In genomic region chr12:68611094-68611818, GRCh38 we compare ENCODE assay signal across 8 cellular contexts. TPM values are rescaled to one million over a fixed set of nuclear protein-coding genes. Genes with fewer than 3 reads are reported as not detected.
DNase-seq lines count a peak whose midpoint lies in the region; ATAC-seq and TF ChIP-seq lines count a peak whose summit lies in the region.

No MANE protein-coding gene starts in this region.

- TF ChIP-seq CTCF in Calu3 (IDR thresholded peaks at IDR 0.05; ENCODE audit: unreplicated experiment) (no peak), left ventricle myocardium inferior (IDR thresholded peaks at IDR 0.05; ENCODE audit: borderline replicate concordance) (no peak)

- ATAC-seq in GM21390 (IDR thresholded peaks at IDR 0.05; ENCODE audit: unreplicated experiment) (peak; percentile 30), GM19351 (IDR thresholded peaks at IDR 0.05; ENCODE audit: unreplicated experiment) (no peak)

- peak overlapping the region; percentile 89 for H3K9ac ChIP-seq in HUES6 (ENCODE audit: low read length)

- H3K4me3 ChIP-seq in HUES6 (ENCODE audit: low read depth, low read length), result peak overlapping the region; percentile 94
- H3K4me3 ChIP-seq in left ventricle myocardium inferior, result peak overlapping the region; percentile 82

- BruUV-seq in Calu3 (replicated peaks; lab: Mats Ljungman, UMichigan), result no TSS peak

- H3K9me3 ChIP-seq in HUES6 (ENCODE audit: control insufficient read depth, insufficient read depth, low read depth, low read length) (no peaks in the 10 kb centered on the region), left ventricle myocardium inferior (replicated peaks) (no peaks in the 10 kb centered on the region)

- peak overlapping the region; percentile 96 for H3K27ac Mint-ChIP-seq in Calu3 (ENCODE audit: unreplicated experiment)

- H3K36me3 ChIP-seq in HUES6 (ENCODE audit: control insufficient read depth, insufficient read depth, low read length) (peaks cover 4% of the 10 kb centered on the region; the same call in 1 of the 2 replicates), left ventricle myocardium inferior (no peaks in the 10 kb centered on the region)

- peak overlapping the region; percentile 85 for H3K4me3 Mint-ChIP-seq in Calu3 (ENCODE audit: low read depth, unreplicated experiment)

- CTCF ChIA-PET in Calu3 (lab: Charles Lee), result interaction anchor here (0.6 to 1.6 kb wide), 4 partner anchors 26 to 252 kb away, joined by 5 to 7 read pairs (median 5); no protein-coding TSS in a partner anchor

- H3K36me3 Mint-ChIP-seq in Calu3 (ENCODE audit: insufficient read depth, unreplicated experiment), result peaks cover 58% of the 10 kb centered on the region

- DNase-seq in Calu3, result peak; percentile 64
- DNase-seq in T-helper 1 cell, result peak in 4 of 5 donors; percentile 16 to 60 (median 36)
- DNase-seq in anterior cingulate cortex (lab: John Stamatoyannopoulos, UW), result peak in 53 of 58 donors; percentile 4 to 69 (median 41)
- DNase-seq in left ventricle myocardium inferior, result peak; percentile 68
- DNase-seq in pons (ENCODE audit: low spot score), result peak; percentile 64

- H3K4me1 Mint-ChIP-seq in Calu3 (ENCODE audit: low read depth, unreplicated experiment), result peaks cover 48% of the 10 kb centered on the region

- intact Hi-C loops in Calu3 (cut with micrococcal nuclease; ENCODE audit: unreplicated experiment) (loop anchor here (2.0 to 5.0 kb wide), 3 partner anchors 76 to 252 kb away; partner anchors contain the start of gene NUP107), left ventricle myocardium inferior (cut with micrococcal nuclease) (loop anchor here (10.0 kb wide), 1 partner anchor 246 kb away; no protein-coding TSS in a partner anchor)

- H3K4me1 ChIP-seq in HUES6 (ENCODE audit: control insufficient read depth, insufficient read depth, low read length), result peaks cover 30% of the 10 kb centered on the region
- H3K4me1 ChIP-seq in left ventricle myocardium inferior, result peaks cover 55% of the 10 kb centered on the region

- H3K27ac ChIP-seq in HUES6 (ENCODE audit: low read depth, low read length) (peak overlapping the region; percentile 57; the same call in 1 of the 2 replicates), left ventricle myocardium inferior (replicated peaks) (peak overlapping the region; percentile 95)

- H3K9me3 Mint-ChIP-seq in Calu3 (ENCODE audit: low read depth, unreplicated experiment), result no peaks in the 10 kb centered on the region

- H3K27me3 Mint-ChIP-seq in Calu3 (ENCODE audit: unreplicated experiment), result no peaks in the 10 kb centered on the region

- H3K27me3 ChIP-seq in HUES6 (ENCODE audit: control insufficient read depth, insufficient read depth, low read length) (no peaks in the 10 kb centered on the region), left ventricle myocardium inferior (ENCODE audit: low read depth) (no peaks in the 10 kb centered on the region)

RNA-seq across cellular contexts. Expression of gene RAP1B, which starts 0.6 kb away (rescaled TPM):
- total RNA-seq in Calu3 (2022) (158 and 159 TPM in 2 replicates), left ventricle myocardium inferior (41.5 TPM)
